21 cellular contexts compared by ENCODE assay signal in the genomic region with DNA sequence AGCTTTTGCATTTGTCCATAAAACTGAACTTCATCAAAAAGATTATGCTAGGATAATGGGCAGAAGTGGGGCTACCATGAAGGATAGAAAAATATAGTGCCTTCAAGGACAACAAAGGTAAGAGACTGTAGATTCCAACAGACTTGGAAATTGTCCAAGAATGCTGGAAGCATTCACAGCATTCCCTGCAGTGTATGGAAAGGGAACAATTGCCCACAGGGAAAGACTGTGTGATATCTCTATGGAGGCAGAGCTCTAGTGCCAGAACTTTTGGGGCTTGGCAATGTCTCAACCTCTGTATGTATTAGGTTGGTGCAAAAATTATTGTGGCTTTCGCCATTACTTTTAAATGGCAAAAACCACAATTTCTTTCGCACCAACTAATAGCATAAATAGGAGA.
DNase-seq lines count a peak whose midpoint lies in the region; ATAC-seq, FAIRE-seq and TF ChIP-seq lines count a peak whose summit lies in the region.
"Had no signal": no experiment of that assay in that cellular context is flagged by ENCODE, and none has a peak within 500 bp of the region (broad histone marks: within the 10 kb centered on the region; RNA-seq: fewer than 3 reads in every experiment).

No MANE protein-coding gene starts in this region.

- H3K27ac Mint-ChIP-seq in MCF 10A (ENCODE audit: low read depth, unreplicated experiment): no peak overlapping the region
- H3K27ac Mint-ChIP-seq: B cell; CD8-positive, alpha-beta T cell; GM23338 had no signal

- FAIRE-seq in endothelial cell of umbilical vein (lab: Jason Lieb, UNC): no peak

- H2AFZ ChIP-seq in endothelial cell of umbilical vein (ENCODE audit: low read depth, low read length): no peak overlapping the region

- H3K79me2 ChIP-seq in endothelial cell of umbilical vein (ENCODE audit: control insufficient read depth, insufficient read depth, low read length): no peaks in the 10 kb centered on the region

- H3K4me1 ChIP-seq in breast epithelium (no peaks in the 10 kb centered on the region), endothelial cell of umbilical vein (ENCODE audit: control insufficient read depth, extremely low read depth, insufficient read depth, low read length) (peaks cover 10% of the 10 kb centered on the region)
- H3K4me1 ChIP-seq: SJSA1 had no signal

- dilution Hi-C loops in endothelial cell of umbilical vein (cut with MboI; ENCODE audit: extremely low pct_ligation_motif_present, low sequenced_read_pairs): no loop called here

- H3K4me1 Mint-ChIP-seq in MCF 10A (ENCODE audit: insufficient read depth, unreplicated experiment): peaks cover 5% of the 10 kb centered on the region
- H3K4me1 Mint-ChIP-seq: B cell had no signal

- DNase-seq in MCF 10A (ENCODE audit: unreplicated experiment): peak; percentile 34
- DNase-seq in breast epithelium (ENCODE audit: low spot score in 2 of 2): no peak
- peak; percentile 75 for DNase-seq in NCI-H69 (lab: John Stamatoyannopoulos, UW)
- peak; percentile 44 for DNase-seq in endothelial cell of umbilical vein (ENCODE audit: low read depth, low spot score)
- no peak for DNase-seq in Ammon's horn (ENCODE audit: low spot score)
- DNase-seq: ACHN; CD8-positive, alpha-beta T cell; DND-41; GF-D8; KG1; MG63; NCI-H1105 treated with DMSO at 0.1 percent for 48 hours; NCI-H187 treated with DMSO at 0.1 percent for 48 hours; NCI-H2227 treated with DMSO at 0.1 percent for 48 hours; NCI-H774; RPMI8226 had no signal

- H3K9me1 ChIP-seq in endothelial cell of umbilical vein (replicated peaks; ENCODE audit: control insufficient read depth, extremely low read depth, insufficient read depth, low read length): no peaks in the 10 kb centered on the region

- BruUV-seq in MCF 10A (replicated peaks; lab: Mats Ljungman, UMichigan) (no TSS peak), endothelial cell of umbilical vein (replicated peaks; lab: Mats Ljungman, UMichigan) (no TSS peak)

- no peaks in the 10 kb centered on the region for H3K36me3 Mint-ChIP-seq in MCF 10A (ENCODE audit: insufficient read depth, unreplicated experiment)
- H3K36me3 Mint-ChIP-seq: CD8-positive, alpha-beta T cell had no signal

- no peak for TF ChIP-seq POLR2A in breast epithelium (IDR thresholded peaks at IDR 0.05)
- TF ChIP-seq POLR2A in endothelial cell of umbilical vein (IDR thresholded peaks at IDR 0.05; ENCODE audit: low read depth, low read length): no peak

- no peaks in the 10 kb centered on the region for H3K27me3 Mint-ChIP-seq in MCF 10A (ENCODE audit: insufficient read depth, unreplicated experiment)
- H3K27me3 Mint-ChIP-seq: B cell had no signal

- POLR2A ChIA-PET in MCF 10A (lab: Yijun Ruan, JAX) (interaction anchor here (0.8 to 1.8 kb wide), 2 partner anchors 11 to 804 kb away, joined by 4 to 5 read pairs; no protein-coding TSS in a partner anchor), endothelial cell of umbilical vein (lab: Charles Lee) (no interaction called here)

- H3K9me3 Mint-ChIP-seq in MCF 10A (ENCODE audit: unreplicated experiment): no peaks in the 10 kb centered on the region
- H3K9me3 Mint-ChIP-seq: GM23338 had no signal

- ATAC-seq in HG03565 (IDR thresholded peaks at IDR 0.05; ENCODE audit: unreplicated experiment) (no peak), GM18511 (IDR thresholded peaks at IDR 0.05; ENCODE audit: unreplicated experiment) (no peak)
- ATAC-seq: CD8-positive, alpha-beta T cell; GM23338 had no signal

- no peak overlapping the region for H3K27ac ChIP-seq in breast epithelium
- H3K27ac ChIP-seq in endothelial cell of umbilical vein (ENCODE audit: insufficient read depth, low read depth, low read length): no peak overlapping the region
- H3K27ac ChIP-seq: SJSA1 had no signal

- TF ChIP-seq CTCF in MCF 10A (IDR thresholded peaks at IDR 0.05; ENCODE audit: unreplicated experiment) (no peak), breast epithelium (IDR thresholded peaks at IDR 0.05) (no peak), endothelial cell of umbilical vein (IDR thresholded peaks at IDR 0.05; ENCODE audit: extremely low read depth in 1 of 2, insufficient read depth in 1 of 2, low read depth in 1 of 2, low read length in 2 of 2) (no peak)

- H3K4me3 Mint-ChIP-seq in MCF 10A (ENCODE audit: unreplicated experiment): no peak overlapping the region
- H3K4me3 Mint-ChIP-seq: B cell; CD8-positive, alpha-beta T cell; GM23338 had no signal

- intact Hi-C loops in MCF 10A (cut with micrococcal nuclease) (no loop called here), breast epithelium (cut with DNase I; ENCODE audit: low total_unique reads) (no loop called here), endothelial cell of umbilical vein (cut with micrococcal nuclease) (no loop called here)

- H3K36me3 ChIP-seq in breast epithelium: no peaks in the 10 kb centered on the region
- no peaks in the 10 kb centered on the region for H3K36me3 ChIP-seq in endothelial cell of umbilical vein (ENCODE audit: control insufficient read depth in 2 of 2, extremely low read depth in 1 of 2, insufficient read depth in 2 of 2, low read length in 2 of 2)
- H3K36me3 ChIP-seq: MG63, SJSA1 had no signal

- H3K4me3 ChIP-seq in breast epithelium: no peak overlapping the region
- H3K4me3 ChIP-seq in endothelial cell of umbilical vein (replicated peaks in 1 of 3; ENCODE audit: insufficient read depth in 1 of 3, low read depth in 1 of 3, low read length in 3 of 3): no peak overlapping the region
- H3K4me3 ChIP-seq: GM23338, MG63, SJSA1 had no signal

- CTCF ChIA-PET in MCF 10A (lab: Yijun Ruan, JAX) (interaction anchor here (0.6 kb wide), 1 partner anchor 176 kb away, joined by 3 read pairs; no protein-coding TSS in a partner anchor), endothelial cell of umbilical vein (lab: Charles Lee) (interaction anchor here (0.9 kb wide), 1 partner anchor 24 kb away, joined by 3 read pairs; no protein-coding TSS in a partner anchor)

- H3K27me3 ChIP-seq in breast epithelium (no peaks in the 10 kb centered on the region), endothelial cell of umbilical vein (ENCODE audit: control insufficient read depth in 2 of 2, insufficient read depth in 2 of 2, low read length in 2 of 2) (no peaks in the 10 kb centered on the region)
- H3K27me3 ChIP-seq: MG63, SJSA1 had no signal

- H3K9me3 ChIP-seq in breast epithelium: no peaks in the 10 kb centered on the region
- no peaks in the 10 kb centered on the region for H3K9me3 ChIP-seq in endothelial cell of umbilical vein (replicated peaks; ENCODE audit: control insufficient read depth, insufficient read depth, low read length)
- H3K9me3 ChIP-seq: MG63, SJSA1 had no signal

- no peak overlapping the region for H3K9ac ChIP-seq in endothelial cell of umbilical vein (replicated peaks; ENCODE audit: extremely low read depth, insufficient read depth, low read length)

- no peak overlapping the region for H3K4me2 ChIP-seq in endothelial cell of umbilical vein (ENCODE audit: insufficient read depth, low read length)
- H3K4me2 ChIP-seq: GM23338 had no signal

- no peaks in the 10 kb centered on the region for H4K20me1 ChIP-seq in endothelial cell of umbilical vein (replicated peaks; ENCODE audit: control insufficient read depth, extremely low read depth, insufficient read depth, low read length)

TF ChIP-seq in endothelial cell of umbilical vein, 7 proteins besides CTCF, POLR2A, EP300 and RAD21:
- TF ChIP-seq JUN (IDR thresholded peaks at IDR 0.05; ENCODE audit: borderline replicate concordance, insufficient read depth, insufficient read length, low read depth) (no peak), EZH2 (IDR thresholded peaks at IDR 0.05; ENCODE audit: borderline replicate concordance, low read depth, low read length, severe bottlenecking) (no peak), FOS (IDR thresholded peaks at IDR 0.05; ENCODE audit: borderline replicate concordance, insufficient read depth, low read length) (no peak), MYC (IDR thresholded peaks at IDR 0.05; ENCODE audit: low read depth, low read length) (no peak), GATA2 (IDR thresholded peaks at IDR 0.05; ENCODE audit: insufficient read depth, insufficient read length, low read depth, low read length) (no peak), POLR2AphosphoS5 (IDR thresholded peaks at IDR 0.05; ENCODE audit: insufficient read depth, low read depth, low read length) (no peak)
- TF ChIP-seq, protein P1, sequence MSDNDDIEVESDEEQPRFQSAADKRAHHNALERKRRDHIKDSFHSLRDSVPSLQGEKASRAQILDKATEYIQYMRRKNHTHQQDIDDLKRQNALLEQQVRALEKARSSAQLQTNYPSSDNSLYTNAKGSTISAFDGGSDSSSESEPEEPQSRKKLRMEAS (IDR thresholded peaks at IDR 0.05; ENCODE audit: insufficient read depth, insufficient read length): no peak

Comparison
In these comparisons a context has a peak if more than half of its experiments do, and no peak if none do; other contexts are left out.
1. DNase-seq: peak in MCF 10A (single experiment), NCI-H69 (single experiment) and endothelial cell of umbilical vein (single experiment); none in breast epithelium (0 of 2) and Ammon's horn (single experiment).